28 cellular contexts compared by ENCODE assay signal in genomic region chr20:47552996-47553395, GRCh38.
"Had no signal": no experiment of that assay in that cellular context is flagged by ENCODE, and none has a peak within 500 bp of the region (broad histone marks: within the 10 kb centered on the region; RNA-seq: fewer than 3 reads in every experiment).

No MANE protein-coding gene starts in this region.

- H3K4me1 ChIP-seq: left lung, right lobe of liver had no signal

- H3K27ac ChIP-seq: left lung, lower lobe of right lung, ovary, right atrium auricular region, right lobe of liver, tibial nerve, upper lobe of left lung, vagina had no signal

- H3K27me3 ChIP-seq: left lung, ovary, right atrium auricular region, right lobe of liver, tibial nerve, upper lobe of left lung, vagina had no signal

- H3K4me2 ChIP-seq: smooth muscle cell had no signal

- H3K36me3 ChIP-seq: left lung, lower lobe of right lung, ovary, right atrium auricular region, right lobe of liver, tibial nerve, upper lobe of left lung, vagina had no signal

- H3K9me3 ChIP-seq: left lung, lower lobe of right lung, mucosa of descending colon, ovary, right atrium auricular region, right lobe of liver, tibial nerve, upper lobe of left lung, vagina had no signal

- H3K4me3 ChIP-seq: left lung, lower lobe of right lung, mucosa of descending colon, ovary, right atrium auricular region, right lobe of liver, smooth muscle cell, tibial nerve, upper lobe of left lung, vagina had no signal

- ATAC-seq: left colon; left lung; lower lobe of right lung; mucosa of descending colon; naive thymus-derived CD4-positive, alpha-beta T cell; natural killer cell treated with Interleukin-12 subunit alpha and Interleukin-12 subunit beta and Interleukin-15 and Interleukin-18, amount 100 ng/mL, for 72 hours; right lobe of liver; stimulated activated memory B cell treated with anti-CD40 and anti-IgM and Interleukin-4, amounts not matched to agents 10 μg/mL and 1 μg/mL and 100 μg/mL, for 72 hours; stimulated activated naive CD8-positive, alpha-beta T cell treated with anti-CD3 and anti-CD28 coated beads, Interleukin-15, amount 100 ng/mL, for 72 hours had no signal

- DNase-seq: hypothalamus; immature natural killer cell; kidney; left colon; left lung; lower lobe of right lung; mammary epithelial cell; mesendoderm; midbrain; mucosa of descending colon; naive thymus-derived CD4-positive, alpha-beta T cell; ovary; right lobe of liver; stimulated activated CD4-positive, alpha-beta T cell treated with anti-CD3 and anti-CD28 coated beads, Interleukin-1b, Interleukin-23, amount 100 ng/mL, for 48 hours; stimulated activated CD4-positive, alpha-beta T cell treated with anti-CD3 and anti-CD28 coated beads, Interleukin-2, amount 100 ng/mL, for 48 hours; stimulated activated CD4-positive, alpha-beta T cell treated with anti-CD3 and anti-CD28 coated beads, Interleukin-4, amount 100 ng/mL, for 4 hours; stimulated activated CD8-positive, alpha-beta memory T cell treated with anti-CD3 and anti-CD28 coated beads, Interleukin-4, amount 100 ng/mL, for 48 hours; stimulated activated naive CD4-positive, alpha-beta T cell treated with Interleukin-2 at 50 U/mL for 16 hours; stimulated activated naive CD8-positive, alpha-beta T cell treated with anti-CD3 and anti-CD28 coated beads, Interleukin-15, amount 100 ng/mL, for 72 hours; substantia nigra; upper lobe of left lung had no signal

- FAIRE-seq: islet of Langerhans, kidney had no signal
